Comparison of ENCODE assay signal across 13 cellular contexts in the genomic region with DNA sequence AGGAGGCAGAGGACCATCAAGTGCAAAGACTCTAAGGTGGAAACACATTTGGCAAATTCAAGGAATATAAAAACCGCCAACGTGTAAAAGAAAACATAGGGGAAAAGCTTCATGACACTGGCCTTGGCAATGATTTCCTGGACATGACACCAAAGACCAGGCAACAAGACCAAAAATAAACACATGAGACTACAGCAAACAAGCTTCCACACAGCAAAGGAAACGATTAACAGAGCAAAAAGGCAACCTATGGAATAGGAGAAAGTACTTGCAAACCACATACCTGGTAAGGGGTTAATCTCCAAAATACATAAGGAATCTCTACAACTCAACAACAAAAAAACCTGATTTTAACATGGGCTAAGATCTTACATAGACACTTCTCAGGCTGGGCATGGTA. TPM values are rescaled to one million over a fixed set of nuclear protein-coding genes. Genes with fewer than 3 reads are reported as not detected.
DNase-seq lines count a peak whose midpoint lies in the region; ATAC-seq and TF ChIP-seq lines count a peak whose summit lies in the region.
"Had no signal": no experiment of that assay in that cellular context is flagged by ENCODE, and none has a peak within 500 bp of the region (broad histone marks: within the 10 kb centered on the region; RNA-seq: fewer than 3 reads in every experiment).

No MANE protein-coding gene starts in this region.

- H3K4me1 ChIP-seq in CD4-positive, CD25-positive, alpha-beta regulatory T cell (ENCODE audit: control insufficient read depth, insufficient read depth, low read length, poor library complexity, severe bottlenecking): peaks cover 54% of the 10 kb centered on the region
- H3K4me1 ChIP-seq in GM23248 (ENCODE audit: insufficient read depth): peaks cover 63% of the 10 kb centered on the region
- peaks cover 14% of the 10 kb centered on the region for H3K4me1 ChIP-seq in OCI-LY7 (ENCODE audit: insufficient read depth, low read length, poor library complexity, severe bottlenecking)
- H3K4me1 ChIP-seq in GM23338 (ENCODE audit: insufficient read depth): peaks cover 21% of the 10 kb centered on the region

- H4K20me1 ChIP-seq in GM23248 (ENCODE audit: insufficient read depth) (no peaks in the 10 kb centered on the region; the same call in 1 of the 2 replicates), OCI-LY7 (ENCODE audit: insufficient read depth, low read length) (peaks cover 5% of the 10 kb centered on the region; the same call in 1 of the 2 replicates), GM23338 (replicated peaks; ENCODE audit: insufficient read depth) (peaks cover 17% of the 10 kb centered on the region)

- POLR2A ChIA-PET in OCI-LY7 (lab: Charles Lee): interaction anchor here (2.4 kb wide), 1 partner anchor 9 kb away, joined by 8 read pairs; no protein-coding TSS in a partner anchor

- H3K36me3 ChIP-seq in CD4-positive, CD25-positive, alpha-beta regulatory T cell (ENCODE audit: control insufficient read depth, insufficient read depth, low read length): peaks cover 45% of the 10 kb centered on the region
- H3K36me3 ChIP-seq in GM23248 (ENCODE audit: low read depth) (peaks cover 50% of the 10 kb centered on the region), OCI-LY7 (ENCODE audit: insufficient read depth, low read length) (peaks cover 35% of the 10 kb centered on the region), GM23338 (ENCODE audit: insufficient read depth) (peaks cover 19% of the 10 kb centered on the region; the same call in 1 of the 2 replicates)

- CTCF ChIA-PET in OCI-LY7 (lab: Charles Lee; ENCODE audit: unreplicated experiment): no interaction called here

- H3K9me3 ChIP-seq in CD4-positive, CD25-positive, alpha-beta regulatory T cell (ENCODE audit: control insufficient read depth in 2 of 2, low read length in 2 of 2): no peaks in the 10 kb centered on the region
- H3K9me3 ChIP-seq in GM23248 (ENCODE audit: low read depth): no peaks in the 10 kb centered on the region
- no peaks in the 10 kb centered on the region for H3K9me3 ChIP-seq in OCI-LY7 (ENCODE audit: low read length)
- H3K9me3 ChIP-seq: BE2C had no signal

- H3K9me3 Mint-ChIP-seq in CD4-positive, CD25-positive, alpha-beta regulatory T cell: peaks cover 0 to 2% (median 0%) of the 10 kb centered on the region in 7 donors
- H3K9me3 Mint-ChIP-seq in central memory CD8-positive, alpha-beta T cell: no peaks in the 10 kb centered on the region
- no peaks in the 10 kb centered on the region for H3K9me3 Mint-ChIP-seq in osteocyte (ENCODE audit: unreplicated experiment)
- H3K9me3 Mint-ChIP-seq in GM23338: no peaks in the 10 kb centered on the region
- H3K9me3 Mint-ChIP-seq: activated T-cell treated with anti-CD3 and anti-CD28 coated beads, Interleukin-2, amount 50 U/mL, for 4 hours had no signal

- H2AFZ ChIP-seq in GM23248 (no peak overlapping the region), OCI-LY7 (ENCODE audit: low read length) (no peak overlapping the region), GM23338 (no peak overlapping the region)

- TF ChIP-seq CTCF in osteocyte (IDR thresholded peaks at IDR 0.05): no peak
- TF ChIP-seq CTCF in OCI-LY7 (conservative IDR thresholded peaks at IDR 0.05; ENCODE audit: low read length): no peak
- TF ChIP-seq CTCF in GM23338 (conservative IDR thresholded peaks at IDR 0.05; ENCODE audit: low read depth in 2 of 2): no peak

- H3K79me2 ChIP-seq in GM23248 (ENCODE audit: insufficient read depth): peaks cover 78% of the 10 kb centered on the region
- peaks cover 27% of the 10 kb centered on the region; the same call in 1 of the 2 replicates for H3K79me2 ChIP-seq in OCI-LY7 (ENCODE audit: insufficient read depth, low read depth, low read length)
- peaks cover 65% of the 10 kb centered on the region for H3K79me2 ChIP-seq in GM23338 (replicated peaks; ENCODE audit: insufficient read depth)

- intact Hi-C loops in OCI-LY7 (cut with micrococcal nuclease; ENCODE audit: unreplicated experiment): loop anchor here (1.0 kb wide), 1 partner anchor 31 kb away; no protein-coding TSS in a partner anchor

- ATAC-seq in CD4-positive, CD25-positive, alpha-beta regulatory T cell (ENCODE audit: low read depth in 2 of 2): no peak
- no peak for ATAC-seq in central memory CD8-positive, alpha-beta T cell (replicated peaks; ENCODE audit: extremely low read depth, poor library complexity, severe bottlenecking)
- ATAC-seq in GM23338 (no peak), SK-N-SH treated with all-trans-retinoic acid at 6 μM for 48 hours (no peak)
- ATAC-seq: activated T-cell treated with anti-CD3 and anti-CD28 coated beads, Interleukin-2, amount 50 U/mL, for 4 hours had no signal

- no peak overlapping the region for H3K27ac ChIP-seq in CD4-positive, CD25-positive, alpha-beta regulatory T cell (ENCODE audit: insufficient read depth, low read length, poor library complexity, severe bottlenecking)
- H3K27ac ChIP-seq in GM23248 (peak overlapping the region; percentile 96), OCI-LY7 (ENCODE audit: low read depth, low read length, poor library complexity, severe bottlenecking) (no peak overlapping the region), GM23338 (ENCODE audit: low read depth) (no peak overlapping the region)

- no peak overlapping the region for H3K4me2 ChIP-seq in GM23248 (ENCODE audit: unreplicated experiment)
- H3K4me2 ChIP-seq in OCI-LY7 (ENCODE audit: low read length): no peak overlapping the region
- no peak overlapping the region for H3K4me2 ChIP-seq in GM23338

- H3K4me1 Mint-ChIP-seq in CD4-positive, CD25-positive, alpha-beta regulatory T cell: peaks cover 36 to 81% (median 63%) of the 10 kb centered on the region in 4 donors
- H3K4me1 Mint-ChIP-seq in central memory CD8-positive, alpha-beta T cell: peaks cover 67% of the 10 kb centered on the region
- H3K4me1 Mint-ChIP-seq in osteocyte (ENCODE audit: unreplicated experiment) (peaks cover 49% of the 10 kb centered on the region), GM23338 (peaks cover 22% of the 10 kb centered on the region)

- peaks cover 80% of the 10 kb centered on the region for H3F3A ChIP-seq in GM23248 (ENCODE audit: insufficient read depth)
- H3F3A ChIP-seq in GM23338 (replicated peaks; ENCODE audit: low read depth): peaks cover 6% of the 10 kb centered on the region; the same call in 1 of the 2 replicates

- in situ Hi-C loops in GM23248 (cut with MboI): no loop called here

- no peak for DNase-seq in CD4-positive, CD25-positive, alpha-beta regulatory T cell
- no peak for DNase-seq in GM23248
- no peak for DNase-seq in central memory CD8-positive, alpha-beta T cell (ENCODE audit: low spot score in 2 of 2)
- no peak for DNase-seq in osteocyte (ENCODE audit: extremely low spot score, unreplicated experiment)
- no peak for DNase-seq in OCI-LY7 (ENCODE audit: low spot score)
- DNase-seq in GM23338 (ENCODE audit: low spot score): no peak
- DNase-seq: activated T-cell treated with anti-CD3 and anti-CD28 coated beads, Interleukin-2, amount 50 U/mL, for 4 hours; BE2C; SIG-M5; stimulated activated CD4-positive, alpha-beta T cell treated with anti-CD3 and anti-CD28 coated beads, Interleukin-4, amount 100 ng/mL, for 24 hours; T1000 had no signal

- peaks cover 31% of the 10 kb centered on the region for H3K36me3 Mint-ChIP-seq in CD4-positive, CD25-positive, alpha-beta regulatory T cell
- peaks cover 42% of the 10 kb centered on the region for H3K36me3 Mint-ChIP-seq in central memory CD8-positive, alpha-beta T cell (ENCODE audit: insufficient read depth)
- H3K36me3 Mint-ChIP-seq in osteocyte (ENCODE audit: unreplicated experiment) (peaks cover 25% of the 10 kb centered on the region), GM23338 (ENCODE audit: low read depth) (peaks cover 31% of the 10 kb centered on the region)

- no peaks in the 10 kb centered on the region for H3K27me3 ChIP-seq in CD4-positive, CD25-positive, alpha-beta regulatory T cell (ENCODE audit: control insufficient read depth, insufficient read depth, low read length)
- no peaks in the 10 kb centered on the region for H3K27me3 ChIP-seq in GM23248 (replicated peaks; ENCODE audit: insufficient read depth)
- H3K27me3 ChIP-seq in GM23338 (ENCODE audit: insufficient read depth): no peaks in the 10 kb centered on the region
- H3K27me3 ChIP-seq: BE2C had no signal

- H3K27ac Mint-ChIP-seq in CD4-positive, CD25-positive, alpha-beta regulatory T cell: peak overlapping the region; percentile 4 to 94 (median 89)
- peak overlapping the region; percentile 20 for H3K27ac Mint-ChIP-seq in central memory CD8-positive, alpha-beta T cell (ENCODE audit: low read depth)
- H3K27ac Mint-ChIP-seq in osteocyte (ENCODE audit: unreplicated experiment) (peak overlapping the region; percentile 34), GM23338 (no peak overlapping the region)

- H3K4me3 ChIP-seq in CD4-positive, CD25-positive, alpha-beta regulatory T cell (ENCODE audit: low read depth, low read length): no peak overlapping the region
- H3K4me3 ChIP-seq in GM23248 (peak overlapping the region; percentile 97; the same call in 1 of the 2 replicates), OCI-LY7 (ENCODE audit: low read depth, low read length, poor library complexity, severe bottlenecking) (no peak overlapping the region), GM23338 (no peak overlapping the region)
- H3K4me3 ChIP-seq: lung had no signal

- no TSS peak for BruUV-seq in OCI-LY7 (replicated peaks; lab: Mats Ljungman, UMichigan)

- no peak overlapping the region for H3K9ac ChIP-seq in GM23248

- 82 to 88% methylated on average over 3 of the region's 3 CpGs for WGBS in GM23248 (ENCODE audit: low coverage in 1 of 2, low lambda C conversion rate in 2 of 2, missing lambda C conversion rate in 2 of 2), 2 experiments

- H3K9me2 ChIP-seq in GM23248 (ENCODE audit: insufficient read depth) (no peaks in the 10 kb centered on the region), OCI-LY7 (ENCODE audit: insufficient read depth, low read length) (no peaks in the 10 kb centered on the region), GM23338 (ENCODE audit: insufficient read depth) (no peaks in the 10 kb centered on the region)

- H3K4me3 Mint-ChIP-seq in CD4-positive, CD25-positive, alpha-beta regulatory T cell: peak overlapping the region in 2 of 4 donors; percentile 30 to 65
- no peak overlapping the region for H3K4me3 Mint-ChIP-seq in central memory CD8-positive, alpha-beta T cell
- H3K4me3 Mint-ChIP-seq in osteocyte (ENCODE audit: unreplicated experiment) (no peak overlapping the region), GM23338 (no peak overlapping the region)
- H3K4me3 Mint-ChIP-seq: activated T-cell treated with anti-CD3 and anti-CD28 coated beads, Interleukin-2, amount 50 U/mL, for 4 hours had no signal

- H3K27me3 Mint-ChIP-seq in CD4-positive, CD25-positive, alpha-beta regulatory T cell: peaks cover 5% of the 10 kb centered on the region
- H3K27me3 Mint-ChIP-seq in central memory CD8-positive, alpha-beta T cell: no peaks in the 10 kb centered on the region
- H3K27me3 Mint-ChIP-seq in osteocyte (ENCODE audit: unreplicated experiment) (no peaks in the 10 kb centered on the region), GM23338 (ENCODE audit: insufficient read depth, low read depth, poor library complexity) (peaks cover 7% of the 10 kb centered on the region)

RNA-seq across cellular contexts. Expression of a gene that starts 3.5 kb away (rescaled TPM):
- total RNA-seq in CD4-positive, CD25-positive, alpha-beta regulatory T cell: 39.9 TPM
- polyA plus RNA-seq in CD4-positive, CD25-positive, alpha-beta regulatory T cell: 100 to 1,000 TPM; 176 to 199 (median 184) TPM
- total RNA-seq in GM23248 (2014; rRNA removed; shearing (Covaris generic)): 143 and 236 TPM in 2 replicates
- polyA plus RNA-seq in GM23248 (2016; fragmentation: Nextera tagmentation; extraction: Ambion mirVana): 375 and 387 TPM in 2 replicates
- 71.8 and 77.4 TPM in 2 replicates for total RNA-seq in osteocyte
- total RNA-seq in OCI-LY7 (2014; rRNA removed; shearing (Covaris generic)): 21.4 and 27.4 TPM in 2 replicates
- total RNA-seq in OCI-LY7 (2022): 1.7 and 2.6 TPM in 2 replicates
- total RNA-seq in GM23338 (2014; rRNA removed; shearing (Covaris generic)): 52.5 and 75.3 TPM in 2 replicates
- 182 and 204 TPM in 2 replicates for polyA plus RNA-seq in GM23338 (2016; fragmentation: Nextera tagmentation; extraction: Ambion mirVana)

RNA-seq across cellular contexts. Expression of a gene that starts 10.8 kb away (rescaled TPM):
- 1.7 TPM for total RNA-seq in CD4-positive, CD25-positive, alpha-beta regulatory T cell
- 1 to 10 TPM in 2 of 4 donors, under 1 TPM in 2; 0.35 to 3.6 (median 1.1) TPM for polyA plus RNA-seq in CD4-positive, CD25-positive, alpha-beta regulatory T cell
- total RNA-seq in GM23248 (2014; rRNA removed; shearing (Covaris generic)): 1.1 and 8.7 TPM in 2 replicates
- polyA plus RNA-seq in GM23248 (2016; fragmentation: Nextera tagmentation; extraction: Ambion mirVana) (2.2 TPM in 2 replicates), GM23338 (2016; fragmentation: Nextera tagmentation; extraction: Ambion mirVana) (49.8 and 51.3 TPM in 2 replicates)
- total RNA-seq in osteocyte (0.31 and 0.54 TPM in 2 replicates), OCI-LY7 (2022) (1.6 and 2.2 TPM in 2 replicates)
- 1.6 and 8.2 TPM in 2 replicates for total RNA-seq in OCI-LY7 (2014; rRNA removed; shearing (Covaris generic))
- 30.7 and 39.3 TPM in 2 replicates for total RNA-seq in GM23338 (2014; rRNA removed; shearing (Covaris generic))

RNA-seq across cellular contexts. Expression of a gene that starts 26.0 kb away (rescaled TPM):
- not detected for total RNA-seq in CD4-positive, CD25-positive, alpha-beta regulatory T cell
- not detected for polyA plus RNA-seq in CD4-positive, CD25-positive, alpha-beta regulatory T cell
- total RNA-seq in GM23248 (2014; rRNA removed; shearing (Covaris generic)): not detected in 2 replicates
- polyA plus RNA-seq in GM23248 (2016; fragmentation: Nextera tagmentation; extraction: Ambion mirVana): 0.14 and 0.29 TPM in 2 replicates
- total RNA-seq in osteocyte: 0.13 TPM in 1 of 2 replicates, not detected in the other
- not detected in 2 replicates for total RNA-seq in OCI-LY7 (2014; rRNA removed; shearing (Covaris generic))
- total RNA-seq in OCI-LY7 (2022): not detected in 2 replicates
- 0.24 and 0.47 TPM in 2 replicates for total RNA-seq in GM23338 (2014; rRNA removed; shearing (Covaris generic))
- 0.44 TPM in 1 of 2 replicates, not detected in the other for polyA plus RNA-seq in GM23338 (2016; fragmentation: Nextera tagmentation; extraction: Ambion mirVana)
